In the genomic region with DNA sequence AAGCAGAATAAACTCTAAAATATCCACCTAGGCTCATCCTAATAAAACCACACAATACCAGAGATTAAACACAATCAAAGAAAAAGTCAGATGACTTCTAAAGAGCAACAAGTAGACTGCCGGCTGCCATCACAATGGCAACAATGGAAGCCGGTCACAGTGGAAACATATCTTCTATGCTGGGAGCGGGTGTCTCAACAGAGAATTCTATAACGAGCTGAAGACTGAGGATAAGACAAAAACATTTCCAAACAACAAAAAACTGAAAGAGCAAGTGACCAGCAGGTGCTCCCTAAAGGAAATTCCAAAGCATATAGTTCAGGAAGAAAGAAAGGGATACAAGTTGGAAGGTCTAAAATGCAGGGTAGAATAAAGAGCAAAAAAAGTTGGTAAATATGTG, we compare ENCODE assay signal across 30 cellular contexts. TPM values are rescaled to one million over a fixed set of nuclear protein-coding genes. Genes with fewer than 3 reads are reported as not detected.
DNase-seq lines count a peak whose midpoint lies in the region; ATAC-seq and TF ChIP-seq lines count a peak whose summit lies in the region.
"Had no signal": no experiment of that assay in that cellular context is flagged by ENCODE, and none has a peak within 500 bp of the region (broad histone marks: within the 10 kb centered on the region; RNA-seq: fewer than 3 reads in every experiment).

No MANE protein-coding gene starts in this region.

- H3K56ac ChIP-seq in IMR-90 (ENCODE audit: extremely low read depth, insufficient read depth, low read length), result no peak overlapping the region

- H3K18ac ChIP-seq in IMR-90 (ENCODE audit: low read depth, low read length), result peak overlapping the region; percentile 91; the same call in 1 of the 2 replicates

- peak overlapping the region; percentile 92 for H3K27ac Mint-ChIP-seq in stimulated activated memory B cell treated with anti-CD40 and anti-IgM and Interleukin-4, amounts not matched to agents 10 μg/mL and 1 μg/mL and 100 μg/mL, for 72 hours
- H3K27ac Mint-ChIP-seq: brain had no signal

- H3K9me3 Mint-ChIP-seq in stimulated activated memory B cell treated with anti-CD40 and anti-IgM and Interleukin-4, amounts not matched to agents 10 μg/mL and 1 μg/mL and 100 μg/mL, for 72 hours, result peaks cover 2% of the 10 kb centered on the region
- H3K9me3 Mint-ChIP-seq: activated T-cell treated with anti-CD3 and anti-CD28 coated beads, Interleukin-2, amount 50 U/mL, for 4 hours; brain had no signal

- peaks cover 41 to 64% of the 10 kb centered on the region in 2 experiments for H3K79me1 ChIP-seq in IMR-90 (ENCODE audit: low read depth in 1 of 2, low read length in 2 of 2)

- TF ChIP-seq EP300 in gastroesophageal sphincter (IDR thresholded peaks at IDR 0.05) (no peak), tibial nerve (IDR thresholded peaks at IDR 0.05) (no peak)

- H3K4me1 ChIP-seq in DND-41 (ENCODE audit: insufficient read depth, low read length) (no peaks in the 10 kb centered on the region), IMR-90 (ENCODE audit: control insufficient read depth, insufficient read depth, low read length) (peaks cover 18% of the 10 kb centered on the region), gastroesophageal sphincter (peaks cover 10 to 89% (median 22%) of the 10 kb centered on the region in 3 donors), tibial nerve (peaks cover 0 to 11% (median 0%) of the 10 kb centered on the region in 4 donors)
- H3K4me1 ChIP-seq: BLaER1, Peyer's patch had no signal

- H3K36me3 Mint-ChIP-seq in stimulated activated memory B cell treated with anti-CD40 and anti-IgM and Interleukin-4, amounts not matched to agents 10 μg/mL and 1 μg/mL and 100 μg/mL, for 72 hours, result peaks cover 66% of the 10 kb centered on the region

- H2AK9ac ChIP-seq in IMR-90 (replicated peaks; ENCODE audit: low read depth, low read length, poor library complexity), result no peak overlapping the region

- TF ChIP-seq CTCF in DND-41 (IDR thresholded peaks at IDR 0.05; ENCODE audit: borderline replicate concordance, extremely low read depth, low read length, poor library complexity, severe bottlenecking), result no peak
- TF ChIP-seq CTCF in IMR-90 (conservative IDR thresholded peaks at IDR 0.05; ENCODE audit: low read depth, low read length), result no peak
- TF ChIP-seq CTCF in gastroesophageal sphincter (IDR thresholded peaks at IDR 0.05), result no peak
- TF ChIP-seq CTCF in tibial nerve (IDR thresholded peaks at IDR 0.05), result no peak

- H3K9me3 ChIP-seq in DND-41 (ENCODE audit: insufficient read depth, low read length, severe bottlenecking) (no peaks in the 10 kb centered on the region), IMR-90 (ENCODE audit: control insufficient read depth, insufficient read depth, low read length) (no peaks in the 10 kb centered on the region), gastroesophageal sphincter (no peaks in the 10 kb centered on the region), tibial nerve (no peaks in the 10 kb centered on the region)
- H3K9me3 ChIP-seq: BLaER1, Caco-2, mucosa of descending colon, Peyer's patch had no signal

- H2BK15ac ChIP-seq in IMR-90 (ENCODE audit: low read depth, low read length), result peak overlapping the region; percentile 92; the same call in 2 of the 3 replicates

- H3K4me2 ChIP-seq in DND-41 (ENCODE audit: insufficient read depth, low read length) (no peak overlapping the region), IMR-90 (ENCODE audit: low read depth, low read length) (no peak overlapping the region)
- H3K4me2 ChIP-seq: BLaER1, hepatocyte had no signal

- H3K9me1 ChIP-seq in IMR-90 (ENCODE audit: insufficient read depth, low read length), result peaks cover 26% of the 10 kb centered on the region

- peak overlapping the region; percentile 91; the same call in 1 of the 2 replicates for H2BK20ac ChIP-seq in IMR-90 (ENCODE audit: low read depth, low read length)

- peak overlapping the region; percentile 94 for H4K91ac ChIP-seq in IMR-90 (ENCODE audit: insufficient read depth, low read depth, low read length)

- H3K27ac ChIP-seq in DND-41 (ENCODE audit: low read length) (0 out of 2 replicates have a peak overlapping the region, but pooled peaks have one; percentile 17), IMR-90 (ENCODE audit: insufficient read depth, low read length) (no peak overlapping the region), gastroesophageal sphincter (peak overlapping the region; percentile 76 to 86 (median 86)), tibial nerve (peak overlapping the region in 1 of 4 donors; percentile 68)
- H3K27ac ChIP-seq: BLaER1, hepatocyte, WERI-Rb-1 had no signal

- ATAC-seq in DND-41 (ENCODE audit: insufficient read depth, low read depth) (no peak), IMR-90 (ENCODE audit: low read depth) (no peak), gastroesophageal sphincter (no peak), left lobe of liver (no peak)
- ATAC-seq in stimulated activated memory B cell treated with anti-CD40 and anti-IgM and Interleukin-4, amounts not matched to agents 10 μg/mL and 1 μg/mL and 100 μg/mL, for 72 hours, result no peak
- ATAC-seq: activated T-cell treated with anti-CD3 and anti-CD28 coated beads, Interleukin-2, amount 50 U/mL, for 4 hours; mucosa of descending colon; right cardiac atrium had no signal

- WGBS in IMR-90 (ENCODE audit: extremely low coverage in 2 of 2, insufficient read length in 1 of 2), 2 experiments, result no CpG with 5 or more reads among the region's 4 CpGs
- WGBS in gastroesophageal sphincter (ENCODE audit: low coverage in 1 of 2), 2 donors, result 52 to 64% methylated on average over 3 of the region's 4 CpGs
- WGBS in tibial nerve, 2 donors, result 51 to 85% methylated on average over 4 of the region's 4 CpGs

- H3K4ac ChIP-seq in IMR-90 (ENCODE audit: low read depth, low read length), result peak overlapping the region; percentile 79; the same call in 1 of the 2 replicates

- H3K9ac ChIP-seq in DND-41 (ENCODE audit: low read depth, low read length) (no peak overlapping the region), IMR-90 (ENCODE audit: low read depth, low read length) (no peak overlapping the region)
- H3K9ac ChIP-seq: BLaER1 had no signal

- no peaks in the 10 kb centered on the region for H3K27me3 ChIP-seq in DND-41 (ENCODE audit: insufficient read depth, low read length, poor library complexity)
- no peaks in the 10 kb centered on the region for H3K27me3 ChIP-seq in IMR-90 (ENCODE audit: control insufficient read depth, insufficient read depth, low read length)
- no peaks in the 10 kb centered on the region for H3K27me3 ChIP-seq in gastroesophageal sphincter
- H3K27me3 ChIP-seq in tibial nerve, result no peaks in the 10 kb centered on the region
- H3K27me3 ChIP-seq: BLaER1, dorsolateral prefrontal cortex, hepatocyte, Peyer's patch had no signal

- no peaks in the 10 kb centered on the region for H4K20me1 ChIP-seq in DND-41 (ENCODE audit: insufficient read depth, low read length)
- H4K20me1 ChIP-seq in IMR-90 (ENCODE audit: insufficient read depth, low read length), result no peaks in the 10 kb centered on the region
- H4K20me1 ChIP-seq: BLaER1 had no signal

- no peak overlapping the region for H3K4me3 ChIP-seq in DND-41 (ENCODE audit: low read depth in 1 of 2, low read length in 2 of 2)
- H3K4me3 ChIP-seq in IMR-90 (ENCODE audit: insufficient read depth, low read depth, low read length), result no peak overlapping the region
- no peak overlapping the region for H3K4me3 ChIP-seq in gastroesophageal sphincter
- no peak overlapping the region for H3K4me3 ChIP-seq in tibial nerve
- H3K4me3 ChIP-seq: BLaER1, dorsolateral prefrontal cortex, hepatocyte, mucosa of descending colon, Peyer's patch had no signal

- dilution Hi-C loops in IMR-90 (cut with HindIII; ENCODE audit: low sequenced_read_pairs, unreplicated experiment), result no loop called here

- POLR2A ChIA-PET in IMR-90 (lab: Charles Lee; ENCODE audit: unreplicated experiment), result no interaction called here

- in situ Hi-C loops in IMR-90 (cut with MboI; ENCODE audit: low sequenced_read_pairs), result no loop called here

- intact Hi-C loops in IMR-90 (cut with micrococcal nuclease), result no loop called here

- H3K23ac ChIP-seq in IMR-90 (ENCODE audit: low read depth, low read length), result peak overlapping the region; percentile 62; the same call in 1 of the 2 replicates

- H3K14ac ChIP-seq in IMR-90 (replicated peaks; ENCODE audit: low read depth, low read length), result peak overlapping the region; percentile 79

- peak overlapping the region in 1 of 2 experiments; percentile 32; a peak in 1 of 4 replicates for H4K8ac ChIP-seq in IMR-90 (ENCODE audit: low read depth in 2 of 2, low read length in 2 of 2)

- H3K4me1 Mint-ChIP-seq in stimulated activated memory B cell treated with anti-CD40 and anti-IgM and Interleukin-4, amounts not matched to agents 10 μg/mL and 1 μg/mL and 100 μg/mL, for 72 hours, result peaks cover 66% of the 10 kb centered on the region

- peaks cover 38% of the 10 kb centered on the region for H3K79me2 ChIP-seq in DND-41 (ENCODE audit: insufficient read depth, low read length)

- BruUV-seq in IMR-90 (replicated peaks; lab: Mats Ljungman, UMichigan), result no TSS peak

- H4K5ac ChIP-seq in IMR-90 (ENCODE audit: low read depth, low read length), result no peak overlapping the region

- CTCF ChIA-PET in IMR-90 (lab: Yijun Ruan, JAX), result no interaction called here

- H2AFZ ChIP-seq in DND-41 (ENCODE audit: low read depth, low read length), result no peak overlapping the region
- H2AFZ ChIP-seq in IMR-90 (replicated peaks; ENCODE audit: low read length, poor library complexity), result no peak overlapping the region
- H2AFZ ChIP-seq: hepatocyte had no signal

- peak overlapping the region; percentile 93 for H2BK5ac ChIP-seq in IMR-90 (ENCODE audit: low read depth, low read length, poor library complexity, severe bottlenecking)

- DNase-seq in DND-41 (no peak), IMR-90 (no peak), left lobe of liver (ENCODE audit: low spot score) (no peak), T-helper 1 cell (no peak), NCI-H1930 (lab: John Stamatoyannopoulos, UW) (no peak), tibial nerve (ENCODE audit: low spot score in 2 of 2) (no peak)
- DNase-seq: activated CD4-positive, alpha-beta T cell treated with anti-CD3 and anti-CD28 coated beads for 48 hours; activated naive CD4-positive, alpha-beta T cell treated with Interleukin-2 at 50 U/mL for 16 hours; activated T-cell treated with anti-CD3 and anti-CD28 coated beads, Interleukin-2, amount 50 U/mL, for 4 hours; amniotic stem cell; Caco-2; DMS79; dorsolateral prefrontal cortex; GDM1; mammary epithelial cell; mucosa of descending colon; NCI-H774; Peyer's patch; posterior cingulate gyrus; right cardiac atrium; SIG-M5; stimulated activated CD4-positive, alpha-beta T cell treated with anti-CD3 and anti-CD28 coated beads, Interleukin-1b, Interleukin-23, amount 100 ng/mL, for 48 hours; T1000; trophoblast cell; WERI-Rb-1 had no signal

- H2AK5ac ChIP-seq in IMR-90 (ENCODE audit: low read depth, low read length), result peak overlapping the region; percentile 96

- H3K4me3 Mint-ChIP-seq in stimulated activated memory B cell treated with anti-CD40 and anti-IgM and Interleukin-4, amounts not matched to agents 10 μg/mL and 1 μg/mL and 100 μg/mL, for 72 hours, result no peak overlapping the region
- H3K4me3 Mint-ChIP-seq: activated T-cell treated with anti-CD3 and anti-CD28 coated beads, Interleukin-2, amount 50 U/mL, for 4 hours; brain had no signal

- H3K27me3 Mint-ChIP-seq in stimulated activated memory B cell treated with anti-CD40 and anti-IgM and Interleukin-4, amounts not matched to agents 10 μg/mL and 1 μg/mL and 100 μg/mL, for 72 hours, result no peaks in the 10 kb centered on the region

- no peak for TF ChIP-seq POLR2A in IMR-90 (IDR thresholded peaks at IDR 0.05; ENCODE audit: low read depth, low read length)
- TF ChIP-seq POLR2A in gastroesophageal sphincter (IDR thresholded peaks at IDR 0.05), result no peak
- TF ChIP-seq POLR2A in tibial nerve (IDR thresholded peaks at IDR 0.05), result no peak

- TF ChIP-seq RAD21 in IMR-90 (IDR thresholded peaks at IDR 0.05; ENCODE audit: low read length), result no peak

- H3K36me3 ChIP-seq in DND-41 (ENCODE audit: insufficient read depth, low read length) (peaks cover 34% of the 10 kb centered on the region), IMR-90 (ENCODE audit: control insufficient read depth, insufficient read depth, low read length) (peaks cover 12% of the 10 kb centered on the region), gastroesophageal sphincter (peaks cover 0 to 17% of the 10 kb centered on the region in 2 donors), tibial nerve (peaks cover 0 to 29% (median 0%) of the 10 kb centered on the region in 3 donors)
- H3K36me3 ChIP-seq: WERI-Rb-1 had no signal

- peak overlapping the region; percentile 80 for H2BK120ac ChIP-seq in IMR-90 (ENCODE audit: low read depth, low read length)

RNA-seq across cellular contexts. Expression of a gene that starts 8.9 kb away (rescaled TPM):
- total RNA-seq in IMR-90 (2012; rRNA removed), result 120 and 130 TPM in 2 replicates
- polyA plus RNA-seq in IMR-90 (2012; rRNA removed), result 47.5 and 48.0 TPM in 2 replicates
- 36.6 and 48.8 TPM in 2 replicates for polyA plus RNA-seq in IMR-90 (2012; cell fraction: cytosol; rRNA removed)
- polyA plus RNA-seq in IMR-90 (2012; cell fraction: nucleus; rRNA removed; ENCODE audit: low replicate concordance), result 13.4 and 21.5 TPM in 2 replicates
- total RNA-seq in gastroesophageal sphincter, result 10 to 100 TPM; 48.4 to 66.0 (median 63.3) TPM
- 27.9 TPM for total RNA-seq in left lobe of liver
- total RNA-seq in tibial nerve, result 10 to 100 TPM; 27.7 to 41.4 (median 31.5) TPM

RNA-seq across cellular contexts. Expression of a gene that starts 54.1 kb away (rescaled TPM):
- total RNA-seq in IMR-90 (2012; rRNA removed), result 6.3 and 8.3 TPM in 2 replicates
- polyA plus RNA-seq in IMR-90 (2012; rRNA removed), result 18.7 and 21.5 TPM in 2 replicates
- 10.3 and 18.0 TPM in 2 replicates for polyA plus RNA-seq in IMR-90 (2012; cell fraction: cytosol; rRNA removed)
- polyA plus RNA-seq in IMR-90 (2012; cell fraction: nucleus; rRNA removed; ENCODE audit: low replicate concordance), result 32.7 and 42.5 TPM in 2 replicates
- 100 to 1,000 TPM in 2 of 4 donors, 10 to 100 TPM in 2; 72.3 to 212 (median 110) TPM for total RNA-seq in gastroesophageal sphincter
- total RNA-seq in left lobe of liver, result 51.4 TPM
- 10 to 100 TPM; 19.2 to 43.3 (median 39.3) TPM for total RNA-seq in tibial nerve

RNA-seq across cellular contexts. Expression of a gene that starts 56.4 kb away (rescaled TPM):
- total RNA-seq in IMR-90 (2012; rRNA removed) (3.2 and 3.6 TPM in 2 replicates), gastroesophageal sphincter (10 to 100 TPM in 1 of 4 donors, 1 to 10 TPM in 3; 1.9 to 12.0 (median 4.0) TPM), left lobe of liver (73.7 TPM), tibial nerve (1 to 10 TPM; 2.3 to 7.6 (median 4.8) TPM)
- polyA plus RNA-seq in IMR-90 (2012; rRNA removed), result 3.8 and 4.3 TPM in 2 replicates
- 2.5 and 3.1 TPM in 2 replicates for polyA plus RNA-seq in IMR-90 (2012; cell fraction: cytosol; rRNA removed)
- 8.7 and 13.5 TPM in 2 replicates for polyA plus RNA-seq in IMR-90 (2012; cell fraction: nucleus; rRNA removed; ENCODE audit: low replicate concordance)
